In the genomic region with DNA sequence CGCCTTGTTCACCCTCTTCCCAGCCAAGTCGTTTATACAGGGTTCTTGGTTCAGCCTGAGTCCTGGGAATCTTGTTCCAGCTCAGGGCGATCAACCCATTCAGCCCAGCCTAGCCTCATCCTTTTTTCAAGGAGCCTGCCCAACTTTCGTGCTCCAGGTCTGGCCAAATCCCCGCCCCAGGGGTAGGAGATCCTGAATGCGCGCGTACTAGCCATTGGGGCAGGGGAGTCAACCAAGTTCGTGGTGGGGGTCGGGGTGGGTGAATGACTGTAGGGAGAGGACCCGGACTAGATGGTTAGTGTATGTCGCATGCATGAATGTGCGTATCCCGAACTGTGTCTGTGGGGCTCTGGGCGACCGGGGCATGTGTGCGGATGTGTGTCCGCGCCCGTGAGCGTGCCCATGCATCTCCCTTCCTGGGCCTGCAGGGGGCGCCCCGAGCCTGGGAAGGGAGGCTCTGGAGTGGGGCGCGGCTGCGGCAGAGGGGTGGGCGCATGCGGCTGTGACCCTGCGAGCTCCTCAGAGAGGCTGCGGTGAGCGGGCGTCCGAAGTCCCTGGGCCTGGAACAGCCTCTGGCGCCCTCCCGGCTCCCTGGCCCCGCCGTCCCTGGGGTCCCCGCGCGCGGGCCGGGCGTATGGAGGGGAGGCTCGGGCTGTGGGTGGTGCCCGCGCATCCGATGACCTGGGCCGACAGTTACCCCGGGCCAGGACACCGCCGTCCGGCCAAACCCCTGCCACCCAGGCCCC, we compare ENCODE assay signal across 9 cellular contexts. TPM values are rescaled to one million over a fixed set of nuclear protein-coding genes. Genes with fewer than 3 reads are reported as not detected.
DNase-seq lines count a peak whose midpoint lies in the region; ATAC-seq, FAIRE-seq and TF ChIP-seq lines count a peak whose summit lies in the region.
"Had no signal": no experiment of that assay in that cellular context is flagged by ENCODE, and none has a peak within 500 bp of the region (broad histone marks: within the 10 kb centered on the region; RNA-seq: fewer than 3 reads in every experiment).

No MANE protein-coding gene starts in this region.

- POLR2A ChIA-PET in GM10248 (lab: Yijun Ruan, JAX), result no interaction called here

- peak overlapping the region; percentile 50 for H3K4me3 Mint-ChIP-seq in neural crest cell

- FAIRE-seq in frontal cortex (lab: Jason Lieb, UNC), result no peak

- H3K27me3 Mint-ChIP-seq in neural crest cell (ENCODE audit: low read depth), result peaks cover 30% of the 10 kb centered on the region

- peak; percentile 85 for ATAC-seq in RWPE2 (ENCODE audit: low read depth)
- peak; percentile 90 for ATAC-seq in stimulated activated naive CD8-positive, alpha-beta T cell treated with anti-CD3 and anti-CD28 coated beads, Interleukin-15, Interleukin-2, amounts not matched to agents 100 U/mL and 50 U/mL, for 24 hours
- ATAC-seq in GM18861 (IDR thresholded peaks at IDR 0.05; ENCODE audit: unreplicated experiment), result no peak

- peak; percentile 70 for TF ChIP-seq CTCF in GM10248 (IDR thresholded peaks at IDR 0.05; ENCODE audit: control extremely low read depth, extremely low read depth, low read depth, missing control alignments)
- peak; percentile 80 for TF ChIP-seq CTCF in RWPE2 (IDR thresholded peaks at IDR 0.05; ENCODE audit: poor library complexity, severe bottlenecking)
- TF ChIP-seq CTCF in neural crest cell (conservative IDR thresholded peaks at IDR 0.05), result peak; percentile 94

- DNase-seq in GM10248 (ENCODE audit: extremely low spot score), result peak; percentile 76
- DNase-seq in HuH-7 (ENCODE audit: low spot score), result peak; percentile 70
- no peak for DNase-seq in RWPE2 (ENCODE audit: low spot score)
- DNase-seq in activated gamma-delta T cell treated with anti-CD3 and anti-CD28 coated beads, Interleukin-2, amount 50 U/mL, for 16 hours (ENCODE audit: low read depth), result peak; percentile 59
- peak; percentile 63 to 79 for DNase-seq in frontal cortex (ENCODE audit: low spot score in 2 of 2)
- DNase-seq in neural crest cell (ENCODE audit: low read depth, low spot score), result peak; percentile 84
- DNase-seq in stimulated activated naive CD8-positive, alpha-beta T cell treated with anti-CD3 and anti-CD28 coated beads, Interleukin-15, Interleukin-2, amounts not matched to agents 100 U/mL and 50 U/mL, for 24 hours, result peak; percentile 89

- no peaks in the 10 kb centered on the region for H3K27me3 ChIP-seq in RWPE2 (ENCODE audit: insufficient read depth, poor library complexity, severe bottlenecking)

- H3K27ac Mint-ChIP-seq in neural crest cell (ENCODE audit: unreplicated experiment), result no peak overlapping the region

- no peaks in the 10 kb centered on the region for H3K9me3 Mint-ChIP-seq in neural crest cell

- no peaks in the 10 kb centered on the region for H3K4me1 ChIP-seq in RWPE2 (ENCODE audit: insufficient read depth, poor library complexity, severe bottlenecking)

- H3K4me3 ChIP-seq in RWPE2 (ENCODE audit: severe bottlenecking), result peak overlapping the region; percentile 38

- H3K36me3 ChIP-seq in RWPE2 (ENCODE audit: low read depth), result no peaks in the 10 kb centered on the region

- no peak overlapping the region for H3K27ac ChIP-seq in RWPE2 (ENCODE audit: poor library complexity, severe bottlenecking)

- H3K4me1 Mint-ChIP-seq in neural crest cell, result peaks cover 13% of the 10 kb centered on the region

- no peaks in the 10 kb centered on the region for H3K9me3 ChIP-seq in RWPE2 (ENCODE audit: severe bottlenecking)

- H3K36me3 Mint-ChIP-seq in neural crest cell (ENCODE audit: low read depth), result no peaks in the 10 kb centered on the region

- CTCF ChIA-PET in GM10248 (lab: Yijun Ruan, JAX), result interaction anchor here (0.8 to 5.9 kb wide), 14 partner anchors 8 to 109 kb away, joined by 3 to 49 read pairs (median 3); a partner anchor contains a TSS

RNA-seq across cellular contexts. Expression of a gene that starts 8.7 kb away (rescaled TPM):
- not detected for total RNA-seq in frontal cortex
- not detected in 2 replicates for total RNA-seq in neural crest cell

RNA-seq across cellular contexts. Expression of a gene that starts 10.1 kb away (rescaled TPM):
- total RNA-seq in frontal cortex (not detected), neural crest cell (not detected in 2 replicates)

RNA-seq across cellular contexts. Expression of a gene that starts 38.7 kb away (rescaled TPM):
- total RNA-seq in frontal cortex, result 0.41 TPM
- total RNA-seq in neural crest cell, result 0.86 TPM in 1 of 2 replicates, not detected in the other
- total RNA-seq: subcutaneous adipose tissue had no signal

RNA-seq across cellular contexts. Expression of a gene that starts 49.2 kb away (rescaled TPM):
- total RNA-seq in frontal cortex, result 5.3 TPM
- total RNA-seq in neural crest cell, result 15.4 and 18.0 TPM in 2 replicates

RNA-seq across cellular contexts. Expression of a gene that starts 54.7 kb away (rescaled TPM):
- total RNA-seq in frontal cortex, result 29.3 TPM
- total RNA-seq in neural crest cell, result 51.8 and 58.0 TPM in 2 replicates
